Comparison of ENCODE assay signal across 1 cellular context in genomic region chr5:132477784-132478497, GRCh38.
TF ChIP-seq lines count a peak whose summit lies in the region.

No MANE protein-coding gene starts in this region.

TF ChIP-seq in HepG2, 621 proteins besides CTCF, POLR2A, EP300 and RAD21 (continued from another document and continues in another):
- TF ChIP-seq ZNF318 (CRISPR knock-in tag; IDR thresholded peaks at IDR 0.05), result no peak
- no peak for TF ChIP-seq MAZ (IDR thresholded peaks at IDR 0.05; ENCODE audit: borderline replicate concordance, low read depth, low read length)
- no peak for TF ChIP-seq MAZ (CRISPR knock-in tag; IDR thresholded peaks at IDR 0.05; ENCODE audit: low read depth)
- peak; percentile 61; the same call in 1 of the 2 replicates for TF ChIP-seq ZFY (CRISPR knock-in tag; IDR thresholded peaks at IDR 0.05)
- TF ChIP-seq ZNF558 (CRISPR knock-in tag; IDR thresholded peaks at IDR 0.05; ENCODE audit: borderline replicate concordance), result no peak
- TF ChIP-seq ZNF543 (CRISPR knock-in tag; IDR thresholded peaks at IDR 0.05), result no peak
- no peak for TF ChIP-seq ZBTB26 (CRISPR knock-in tag; IDR thresholded peaks at IDR 0.05; ENCODE audit: borderline replicate concordance)
- peak; percentile 40; the same call in 1 of the 2 replicates for TF ChIP-seq HIVEP1 (CRISPR knock-in tag; IDR thresholded peaks at IDR 0.05)
- no peak for TF ChIP-seq KMT2B (CRISPR knock-in tag; IDR thresholded peaks at IDR 0.05)
- TF ChIP-seq XRCC5 (optimal IDR thresholded peaks at IDR 0.05; ENCODE audit: low read length), result no peak
- TF ChIP-seq NRL (CRISPR knock-in tag; IDR thresholded peaks at IDR 0.05; ENCODE audit: borderline replicate concordance), result peak; percentile 15; the same call in 1 of the 2 replicates
- no peak for TF ChIP-seq MTA3 (CRISPR knock-in tag; IDR thresholded peaks at IDR 0.05)
- TF ChIP-seq ZFP37 (CRISPR knock-in tag; IDR thresholded peaks at IDR 0.05; ENCODE audit: borderline replicate concordance), result no peak
- TF ChIP-seq POLR2AphosphoS2 (IDR thresholded peaks at IDR 0.05; ENCODE audit: low read depth, low read length), result no peak
- no peak for TF ChIP-seq MLX (CRISPR knock-in tag; IDR thresholded peaks at IDR 0.05)
- no peak for TF ChIP-seq ZBTB25 (CRISPR knock-in tag; IDR thresholded peaks at IDR 0.05)
- TF ChIP-seq ZNF232 (CRISPR knock-in tag; IDR thresholded peaks at IDR 0.05; ENCODE audit: borderline replicate concordance), result no peak
- no peak for TF ChIP-seq JUN (CRISPR knock-in tag; IDR thresholded peaks at IDR 0.05)
- TF ChIP-seq ZNF496 (CRISPR knock-in tag; IDR thresholded peaks at IDR 0.05; ENCODE audit: insufficient replicate concordance), result no peak
- peak; percentile 19; the same call in 1 of the 2 replicates for TF ChIP-seq SALL1 (CRISPR knock-in tag; IDR thresholded peaks at IDR 0.05)
- TF ChIP-seq HDAC1 (CRISPR knock-in tag; IDR thresholded peaks at IDR 0.05), result no peak; the same call in 1 of the 2 replicates
- TF ChIP-seq ZMYM4 (CRISPR knock-in tag; IDR thresholded peaks at IDR 0.05), result peak; percentile 32; the same call in 1 of the 2 replicates
- TF ChIP-seq ZNF660 (CRISPR knock-in tag; IDR thresholded peaks at IDR 0.05; ENCODE audit: borderline replicate concordance, low read depth), result no peak
- no peak for TF ChIP-seq MEIS2 (CRISPR knock-in tag; IDR thresholded peaks at IDR 0.05)
- TF ChIP-seq KDM1A (CRISPR knock-in tag; IDR thresholded peaks at IDR 0.05), result no peak
- TF ChIP-seq ZMAT5 (CRISPR knock-in tag; IDR thresholded peaks at IDR 0.05; ENCODE audit: borderline replicate concordance, low read depth), result no peak
- no peak for TF ChIP-seq TGIF2 (CRISPR knock-in tag; IDR thresholded peaks at IDR 0.05)
- TF ChIP-seq ZNF335 (CRISPR knock-in tag; IDR thresholded peaks at IDR 0.05), result no peak
- no peak for TF ChIP-seq ZNF382 (CRISPR knock-in tag; IDR thresholded peaks at IDR 0.05; ENCODE audit: borderline replicate concordance)
- TF ChIP-seq MATR3 (CRISPR knock-in tag; IDR thresholded peaks at IDR 0.05), result no peak
- TF ChIP-seq ATF7 (IDR thresholded peaks at IDR 0.05), result no peak
- TF ChIP-seq ATF7 (CRISPR knock-in tag; IDR thresholded peaks at IDR 0.05), result no peak
- TF ChIP-seq TOPORS (CRISPR knock-in tag; IDR thresholded peaks at IDR 0.05), result 0 out of 2 replicates have a peak, but pooled peaks have one; percentile 36
- TF ChIP-seq SYNCRIP (IDR thresholded peaks at IDR 0.05; ENCODE audit: insufficient read depth, low read depth, low read length), result no peak
- TF ChIP-seq NCOA5 (CRISPR knock-in tag; IDR thresholded peaks at IDR 0.05), result no peak
- 0 out of 2 replicates have a peak, but pooled peaks have one; percentile 39 for TF ChIP-seq ZSCAN25 (CRISPR knock-in tag; IDR thresholded peaks at IDR 0.05)
- no peak for TF ChIP-seq ZNF333 (CRISPR knock-in tag; IDR thresholded peaks at IDR 0.05; ENCODE audit: borderline replicate concordance)
- TF ChIP-seq ARID4A (CRISPR knock-in tag; IDR thresholded peaks at IDR 0.05; ENCODE audit: borderline replicate concordance), result no peak
- peak; percentile 51 for TF ChIP-seq PAXIP1 (CRISPR knock-in tag; conservative IDR thresholded peaks at IDR 0.05)
- TF ChIP-seq ZNF331 (CRISPR knock-in tag; IDR thresholded peaks at IDR 0.05), result peak; percentile 21; the same call in 1 of the 2 replicates
- TF ChIP-seq JDP2 (CRISPR knock-in tag; IDR thresholded peaks at IDR 0.05; ENCODE audit: borderline replicate concordance), result no peak
- no peak for TF ChIP-seq SSRP1 (CRISPR knock-in tag; IDR thresholded peaks at IDR 0.05)
- TF ChIP-seq ZNF224 (CRISPR knock-in tag; IDR thresholded peaks at IDR 0.05), result no peak
- no peak for TF ChIP-seq PHF20 (CRISPR knock-in tag; IDR thresholded peaks at IDR 0.05)
- TF ChIP-seq ZNF546 (CRISPR knock-in tag; conservative IDR thresholded peaks at IDR 0.05), result no peak
- no peak for TF ChIP-seq MYC (CRISPR knock-in tag; IDR thresholded peaks at IDR 0.05; ENCODE audit: borderline replicate concordance)
- TF ChIP-seq ZNF782 (CRISPR knock-in tag; IDR thresholded peaks at IDR 0.05; ENCODE audit: borderline replicate concordance), result no peak
- no peak for TF ChIP-seq ZNF678 (CRISPR knock-in tag; IDR thresholded peaks at IDR 0.05)
- TF ChIP-seq POLR2G (IDR thresholded peaks at IDR 0.05; ENCODE audit: low read depth, low read length), result no peak
- TF ChIP-seq MAFG (CRISPR knock-in tag; IDR thresholded peaks at IDR 0.05), result no peak
- TF ChIP-seq KDM5B (CRISPR knock-in tag; IDR thresholded peaks at IDR 0.05; ENCODE audit: borderline replicate concordance), result peak; percentile 69; the same call in 1 of the 2 replicates
- TF ChIP-seq MYNN (CRISPR knock-in tag; IDR thresholded peaks at IDR 0.05; ENCODE audit: low read depth), result no peak
